In genomic region chr2:27891820-27892105, GRCh38 we compare ENCODE assay signal across 8 cellular contexts. TPM values are rescaled to one million over a fixed set of nuclear protein-coding genes. Genes with fewer than 3 reads are reported as not detected.
DNase-seq lines count a peak whose midpoint lies in the region; ATAC-seq, FAIRE-seq and TF ChIP-seq lines count a peak whose summit lies in the region.

No MANE protein-coding gene starts in this region.

- intact Hi-C loops in PC-3 (cut with micrococcal nuclease) (loop anchor here (2.0 to 10.0 kb wide), 2 partner anchors 117 to 503 kb away; partner anchors contain the start of gene MRPL33), psoas muscle (cut with DNase I) (loop anchor here (2.0 to 10.0 kb wide), 4 partner anchors 66 to 507 kb away; partner anchors contain the start of genes FOSL2 (in 1 of the 2) and MRPL33 (in 1 of the 2))

- no peak overlapping the region for H3K27ac Mint-ChIP-seq in endothelial cell (ENCODE audit: unreplicated experiment)

- H3K9me3 ChIP-seq in PC-3 (ENCODE audit: low read length): no peaks in the 10 kb centered on the region
- no peaks in the 10 kb centered on the region for H3K9me3 ChIP-seq in psoas muscle

- 63 to 67% (median 67%) methylated on average over 3 of the region's 3 CpGs for WGBS in psoas muscle, 3 donors

- peak; percentile 19 for DNase-seq in G401 (ENCODE audit: low spot score)
- peak; percentile 27 for DNase-seq in PC-3
- no peak for DNase-seq in endothelial cell (ENCODE audit: low spot score)
- no peak for DNase-seq in psoas muscle
- no peak for DNase-seq in D721Med (ENCODE audit: insufficient read length, low spot score)
- no peak for DNase-seq in omental fat pad (ENCODE audit: low spot score)
- DNase-seq in NCI-H2227 (lab: John Stamatoyannopoulos, UW; ENCODE audit: unreplicated experiment): no peak
- DNase-seq in NCI-H2196 (lab: John Stamatoyannopoulos, UW; ENCODE audit: unreplicated experiment): no peak

- no peak overlapping the region for H3K9ac ChIP-seq in PC-3 (ENCODE audit: low read length)

- BruUV-seq in PC-3 (replicated peaks; lab: Mats Ljungman, UMichigan): no TSS peak

- peak overlapping the region; percentile 97 for H3K4me3 Mint-ChIP-seq in endothelial cell (ENCODE audit: unreplicated experiment)

- H3K36me3 ChIP-seq in PC-3 (ENCODE audit: low read depth, low read length): peaks cover 5% of the 10 kb centered on the region
- H3K36me3 ChIP-seq in psoas muscle (ENCODE audit: insufficient read depth in 1 of 2, low read depth in 1 of 2): peaks cover 0 to 20% of the 10 kb centered on the region in 2 donors

- peaks cover 33% of the 10 kb centered on the region for H3K79me2 ChIP-seq in PC-3 (ENCODE audit: low read length)

- H3K4me1 Mint-ChIP-seq in endothelial cell (ENCODE audit: unreplicated experiment): peaks cover 21% of the 10 kb centered on the region

- no peaks in the 10 kb centered on the region for H4K20me1 ChIP-seq in PC-3 (ENCODE audit: low read length)

- no peaks in the 10 kb centered on the region for H3F3A ChIP-seq in PC-3 (ENCODE audit: low read length, unreplicated experiment)

- peak overlapping the region; percentile 88 for H3K4me3 ChIP-seq in PC-3 (ENCODE audit: low read length)
- peak overlapping the region; percentile 70 for H3K4me3 ChIP-seq in psoas muscle

- no peak for TF ChIP-seq CTCF in PC-3 (conservative IDR thresholded peaks at IDR 0.05; ENCODE audit: low read depth, low read length)
- no peak for TF ChIP-seq CTCF in endothelial cell (IDR thresholded peaks at IDR 0.05; ENCODE audit: unreplicated experiment)
- TF ChIP-seq CTCF in psoas muscle (IDR thresholded peaks at IDR 0.05): no peak
- TF ChIP-seq CTCF in D721Med (IDR thresholded peaks at IDR 0.05; ENCODE audit: insufficient read depth, missing control alignments): no peak
- no peak for TF ChIP-seq CTCF in omental fat pad (IDR thresholded peaks at IDR 0.05)

- H3K27me3 ChIP-seq in PC-3 (ENCODE audit: low read length) (no peaks in the 10 kb centered on the region), psoas muscle (ENCODE audit: insufficient read depth in 3 of 3, low read length in 2 of 3) (no peaks in the 10 kb centered on the region)

- ATAC-seq in PC-3: no peak
- no peak for ATAC-seq in psoas muscle
- no peak for ATAC-seq in omental fat pad (ENCODE audit: low FRiP score)

- H3K36me3 Mint-ChIP-seq in endothelial cell (ENCODE audit: low read depth, unreplicated experiment): no peaks in the 10 kb centered on the region

- POLR2A ChIA-PET in PC-3 (lab: Charles Lee; ENCODE audit: unreplicated experiment): no interaction called here

- no peaks in the 10 kb centered on the region for H3K9me3 Mint-ChIP-seq in endothelial cell (ENCODE audit: unreplicated experiment)

- H3K4me1 ChIP-seq in PC-3 (ENCODE audit: insufficient read depth, low read length) (peaks cover 21% of the 10 kb centered on the region), psoas muscle (peaks cover 26% of the 10 kb centered on the region)

- no peaks in the 10 kb centered on the region for H3K9me2 ChIP-seq in PC-3 (replicated peaks; ENCODE audit: low read length)

- no peak for FAIRE-seq in D721Med (lab: Jason Lieb, UNC)

- H3K27me3 Mint-ChIP-seq in endothelial cell (ENCODE audit: unreplicated experiment): peaks cover 2% of the 10 kb centered on the region

- CTCF ChIA-PET in PC-3 (lab: Charles Lee): no interaction called here

- peak overlapping the region; percentile 89 for H3K4me2 ChIP-seq in PC-3 (ENCODE audit: low read length)

- in situ Hi-C loops in G401 (cut with HindIII; ENCODE audit: low sequenced_read_pairs): no loop called here

- no peak overlapping the region for H2AFZ ChIP-seq in PC-3 (ENCODE audit: low read length)

- H3K27ac ChIP-seq in PC-3 (ENCODE audit: low read length) (peak overlapping the region; percentile 79), psoas muscle (peak overlapping the region; percentile 88)

RNA-seq across cellular contexts. Expression of gene BABAM2, which starts 1.2 kb away (rescaled TPM):
- 26.6 and 42.3 TPM in 2 replicates for total RNA-seq in G401 (2014; rRNA removed; shearing (Covaris generic))
- total RNA-seq in PC-3 (2014; rRNA removed) (16.3 and 17.9 TPM in 2 replicates), endothelial cell (ENCODE audit: unreplicated experiment) (40.2 TPM), psoas muscle (10 to 100 TPM; 48.2 to 74.5 (median 57.2) TPM), omental fat pad (10 to 100 TPM; 29.2 to 41.0 (median 36.5) TPM)
- polyA plus RNA-seq in psoas muscle: 10 to 100 TPM; 34.2 to 72.4 (median 40.6) TPM

RNA-seq across cellular contexts. Expression of gene RBKS, which starts 1.6 kb away (rescaled TPM):
- 1.1 and 1.3 TPM in 2 replicates for total RNA-seq in G401 (2014; rRNA removed; shearing (Covaris generic))
- 1.8 and 2.6 TPM in 2 replicates for total RNA-seq in PC-3 (2014; rRNA removed)
- total RNA-seq in endothelial cell (ENCODE audit: unreplicated experiment): 2.0 TPM
- 1 to 10 TPM; 3.5 to 4.4 (median 3.8) TPM for total RNA-seq in psoas muscle
- polyA plus RNA-seq in psoas muscle: 1 to 10 TPM; 4.1 to 7.3 (median 4.6) TPM
- total RNA-seq in omental fat pad: 10 to 100 TPM in 1 of 4 donors, 1 to 10 TPM in 3; 2.1 to 12.3 (median 4.8) TPM

Comparison
In these comparisons a context has a peak if more than half of its experiments do, and no peak if none do; other contexts are left out.
1. DNase-seq: peak in G401 (single experiment) and PC-3 (single experiment); none in endothelial cell (single experiment), psoas muscle (0 of 2), D721Med (single experiment), omental fat pad (single experiment), NCI-H2227 (single experiment) and NCI-H2196 (single experiment).